ENCODE assay signal across 14 cellular contexts in the genomic region with DNA sequence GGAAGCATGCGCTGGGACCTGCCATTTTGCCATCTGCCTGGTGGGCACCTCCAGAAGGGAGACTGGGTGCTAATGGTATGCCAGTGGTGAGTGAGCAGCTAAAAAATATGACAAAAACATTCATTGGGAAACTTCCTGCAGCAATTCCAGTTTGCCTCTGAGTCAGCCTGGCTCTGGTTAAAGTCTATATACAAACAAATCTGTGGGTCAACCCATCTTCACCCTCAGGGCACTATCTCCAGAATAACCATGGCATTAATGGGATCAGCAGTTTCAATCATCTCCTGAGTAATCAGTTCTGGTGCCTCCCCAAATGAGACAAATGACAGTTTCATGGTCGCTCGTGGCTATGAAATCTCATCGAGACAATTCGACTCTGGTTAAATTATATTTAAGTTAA. TPM values are rescaled to one million over a fixed set of nuclear protein-coding genes. Genes with fewer than 3 reads are reported as not detected.
DNase-seq lines count a peak whose midpoint lies in the region; ATAC-seq and TF ChIP-seq lines count a peak whose summit lies in the region.
"Had no signal": no experiment of that assay in that cellular context is flagged by ENCODE, and none has a peak within 500 bp of the region (broad histone marks: within the 10 kb centered on the region; RNA-seq: fewer than 3 reads in every experiment).

No MANE protein-coding gene starts in this region.

- peak overlapping the region; percentile 29 to 71 for H3K27ac ChIP-seq in breast epithelium
- H3K27ac ChIP-seq: HL-60, pancreas, uterus had no signal

- H3K27me3 ChIP-seq in breast epithelium, result no peaks in the 10 kb centered on the region
- H3K27me3 ChIP-seq: pancreas, uterus had no signal

- H3K9me3 ChIP-seq in breast epithelium, result no peaks in the 10 kb centered on the region
- H3K9me3 ChIP-seq: pancreas, uterus had no signal

- DNase-seq in AG08396 (ENCODE audit: low spot score) (peak; percentile 23), HS-5 (ENCODE audit: low read depth) (peak; percentile 10), breast epithelium (ENCODE audit: low spot score in 2 of 2) (no peak), kidney glomerular epithelial cell (lab: John Stamatoyannopoulos, UW) (peak; percentile 2), NCI-H187 treated with DMSO at 0.1 percent for 48 hours (lab: John Stamatoyannopoulos, UW) (no peak), putamen (ENCODE audit: low spot score) (no peak), cerebellar cortex (ENCODE audit: low spot score) (no peak)
- DNase-seq: activated T-cell treated with anti-CD3 and anti-CD28 coated beads, Interleukin-2, amount 50 U/mL, for 4 hours; DMS53; head of caudate nucleus; pancreas; uterus had no signal

- intact Hi-C loops in breast epithelium (cut with DNase I; ENCODE audit: low total_unique reads), result no loop called here

- peak overlapping the region in 1 of 3 donors; percentile 5 for H3K4me3 ChIP-seq in breast epithelium
- H3K4me3 ChIP-seq: pancreas, uterus had no signal

- ATAC-seq in HG03469 (IDR thresholded peaks at IDR 0.05; ENCODE audit: unreplicated experiment), result no peak
- ATAC-seq: activated T-cell treated with anti-CD3 and anti-CD28 coated beads, Interleukin-2, amount 50 U/mL, for 4 hours had no signal

- no peaks in the 10 kb centered on the region for H3K36me3 ChIP-seq in breast epithelium
- H3K36me3 ChIP-seq: pancreas, uterus had no signal

- no peak for TF ChIP-seq CTCF in breast epithelium (IDR thresholded peaks at IDR 0.05)

- no peaks in the 10 kb centered on the region for H3K4me1 ChIP-seq in breast epithelium
- H3K4me1 ChIP-seq: pancreas, uterus had no signal

- TF ChIP-seq POLR2A in breast epithelium (IDR thresholded peaks at IDR 0.05), result no peak

RNA-seq across cellular contexts. Expression of a gene that starts 21.5 kb away (rescaled TPM):
- 10 to 100 TPM; 31.1 to 49.5 (median 35.0) TPM for total RNA-seq in breast epithelium

Comparison
In these comparisons a context has a peak if more than half of its experiments do, and no peak if none do; other contexts are left out.
1. DNase-seq: peak in AG08396 (single experiment), HS-5 (single experiment) and kidney glomerular epithelial cell (single experiment); none in breast epithelium (0 of 2), NCI-H187 treated with DMSO at 0.1 percent for 48 hours (single experiment), putamen (single experiment) and cerebellar cortex (single experiment).